ENCODE assay signal across 8 cellular contexts in genomic region chr11:61738776-61739175, GRCh38. TPM values are rescaled to one million over a fixed set of nuclear protein-coding genes. Genes with fewer than 3 reads are reported as not detected.
"Had no signal": no experiment of that assay in that cellular context is flagged by ENCODE, and none has a peak within 500 bp of the region (broad histone marks: within the 10 kb centered on the region; RNA-seq: fewer than 3 reads in every experiment).

No MANE protein-coding gene starts in this region.

- H3K4me1 Mint-ChIP-seq: IgD-negative memory B cell had no signal

- H2AFZ ChIP-seq: GM23248 had no signal

- H3K27ac Mint-ChIP-seq: IgD-negative memory B cell had no signal

- H3K9ac ChIP-seq: GM23248 had no signal

- DNase-seq: GM23248, HCEC 1CT, KBM-7 had no signal

- H3K4me3 Mint-ChIP-seq: H9, IgD-negative memory B cell had no signal

- H3K27ac ChIP-seq: GM23248 had no signal

- H3K4me3 ChIP-seq: GM23248 had no signal

- FAIRE-seq: H1, H54, HTR-8/SVneo had no signal

- H3K9me3 Mint-ChIP-seq: H9, IgD-negative memory B cell had no signal

RNA-seq across cellular contexts. Expression of gene MYRF, which starts 13.7 kb away (rescaled TPM):
- total RNA-seq: GM23248 had no signal
- polyA plus RNA-seq: IgD-negative memory B cell had no signal

RNA-seq across cellular contexts. Expression of gene DAGLA, which starts 58.6 kb away (rescaled TPM):
- polyA plus RNA-seq: IgD-negative memory B cell had no signal
